8 cellular contexts compared by ENCODE assay signal in the genomic region with DNA sequence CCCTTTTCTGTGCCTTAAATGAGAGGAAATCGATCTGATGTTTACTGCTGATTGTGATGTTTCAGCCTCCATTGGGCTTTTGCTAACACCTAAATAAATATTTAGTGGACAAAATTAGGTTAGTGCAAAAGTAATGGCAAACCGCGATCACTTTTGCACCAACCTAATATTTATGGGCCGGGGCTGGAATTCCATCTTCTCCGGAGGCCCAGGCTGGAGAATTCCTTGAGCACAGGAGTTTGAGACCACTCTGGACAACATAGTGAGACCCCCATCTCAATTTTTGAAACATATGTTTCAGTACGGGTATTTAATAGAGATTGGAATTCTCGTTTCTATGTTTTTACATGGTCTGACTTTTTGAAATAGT. TPM values are rescaled to one million over a fixed set of nuclear protein-coding genes. Genes with fewer than 3 reads are reported as not detected.
A peak's percentile ranks its signal among the peaks of the same experiment; 100 is the strongest.
DNase-seq lines count a peak whose midpoint lies in the region; ATAC-seq and TF ChIP-seq lines count a peak whose summit lies in the region.

No MANE protein-coding gene starts in this region.

- no peaks in the 10 kb centered on the region for H3K27me3 ChIP-seq in BJ (ENCODE audit: control insufficient read depth, insufficient read depth, low read length)
- no peaks in the 10 kb centered on the region for H3K27me3 ChIP-seq in RWPE2 (ENCODE audit: insufficient read depth, poor library complexity, severe bottlenecking)
- H3K27me3 ChIP-seq in neuron (ENCODE audit: insufficient read depth, low read length), result no peaks in the 10 kb centered on the region

- peaks cover 47% of the 10 kb centered on the region for H3K9me3 Mint-ChIP-seq in endothelial cell (ENCODE audit: unreplicated experiment)

- H3K4me1 ChIP-seq in RWPE2 (ENCODE audit: insufficient read depth, poor library complexity, severe bottlenecking) (no peaks in the 10 kb centered on the region), neuron (ENCODE audit: insufficient read depth, low read length) (no peaks in the 10 kb centered on the region)

- CTCF ChIA-PET in BJ (lab: Yijun Ruan, JAX), result no interaction called here

- DNase-seq in BJ (ENCODE audit: low read depth), result no peak
- no peak for DNase-seq in RWPE2 (ENCODE audit: low spot score)
- no peak for DNase-seq in endothelial cell (ENCODE audit: low spot score)
- DNase-seq in activated CD8-positive, alpha-beta memory T cell treated with anti-CD3 and anti-CD28 coated beads for 24 hours, result no peak

- peaks cover 2% of the 10 kb centered on the region for H3K36me3 ChIP-seq in BJ (ENCODE audit: control insufficient read depth, insufficient read depth, low read length)
- H3K36me3 ChIP-seq in RWPE2 (ENCODE audit: low read depth), result peaks cover 9% of the 10 kb centered on the region; the same call in 1 of the 2 replicates
- H3K36me3 ChIP-seq in neuron (ENCODE audit: insufficient read depth, low read length), result peaks cover 44% of the 10 kb centered on the region

- peak overlapping the region; percentile 50 for H3K4me3 ChIP-seq in BJ (ENCODE audit: low read depth, low read length)
- peak overlapping the region; percentile 50 for H3K4me3 ChIP-seq in RWPE2 (ENCODE audit: severe bottlenecking)
- peak overlapping the region; percentile 92 for H3K4me3 ChIP-seq in neuron (ENCODE audit: low read length)

- peaks cover 60% of the 10 kb centered on the region for H3K36me3 Mint-ChIP-seq in endothelial cell (ENCODE audit: low read depth, unreplicated experiment)

- peak overlapping the region; percentile 33 for H2AFZ ChIP-seq in neuron (ENCODE audit: low read depth, low read length)

- H3K4me3 Mint-ChIP-seq in endothelial cell (ENCODE audit: unreplicated experiment), result peak overlapping the region; percentile 83

- H3K27ac ChIP-seq in RWPE2 (ENCODE audit: poor library complexity, severe bottlenecking), result peak overlapping the region; percentile 73

- peak overlapping the region; percentile 94 for H3K27ac Mint-ChIP-seq in endothelial cell (ENCODE audit: unreplicated experiment)

- no peak for TF ChIP-seq CTCF in BJ (IDR thresholded peaks at IDR 0.05; ENCODE audit: insufficient read depth, low read depth, low read length)
- no peak for TF ChIP-seq CTCF in RWPE2 (IDR thresholded peaks at IDR 0.05; ENCODE audit: poor library complexity, severe bottlenecking)
- no peak for TF ChIP-seq CTCF in endothelial cell (IDR thresholded peaks at IDR 0.05; ENCODE audit: unreplicated experiment)

- peaks cover 2% of the 10 kb centered on the region for H3K27me3 Mint-ChIP-seq in endothelial cell (ENCODE audit: unreplicated experiment)

- POLR2A ChIA-PET in BJ (lab: Charles Lee), result no interaction called here

- ATAC-seq in RWPE2 (ENCODE audit: low read depth), result no peak
- ATAC-seq in GM18858 (IDR thresholded peaks at IDR 0.05; ENCODE audit: unreplicated experiment), result no peak
- ATAC-seq in GM21367 (IDR thresholded peaks at IDR 0.05; ENCODE audit: unreplicated experiment), result no peak
- ATAC-seq in GM19395 (IDR thresholded peaks at IDR 0.05; ENCODE audit: unreplicated experiment), result no peak

- no peaks in the 10 kb centered on the region for H3K4me1 Mint-ChIP-seq in endothelial cell (ENCODE audit: unreplicated experiment)

- H3K9me3 ChIP-seq in RWPE2 (ENCODE audit: severe bottlenecking) (peaks cover 11% of the 10 kb centered on the region), neuron (ENCODE audit: low read length) (peaks cover 46% of the 10 kb centered on the region)

RNA-seq across cellular contexts. Expression of gene ZNF880, which starts 0.6 kb away (rescaled TPM):
- polyA plus RNA-seq in BJ (2011; rRNA removed), result 12.9 and 16.1 TPM in 2 replicates
- 11.5 and 11.7 TPM in 2 replicates for polyA minus RNA-seq in BJ (2011; rRNA and poly(A)+ RNA removed)
- total RNA-seq in endothelial cell (ENCODE audit: unreplicated experiment), result 10.3 TPM

RNA-seq across cellular contexts. Expression of gene ZNF528, which starts 27.3 kb away (rescaled TPM):
- polyA plus RNA-seq in BJ (2011; rRNA removed), result 12.1 and 18.3 TPM in 2 replicates
- polyA minus RNA-seq in BJ (2011; rRNA and poly(A)+ RNA removed), result 10.0 and 11.6 TPM in 2 replicates
- total RNA-seq in endothelial cell (ENCODE audit: unreplicated experiment), result 3.9 TPM

RNA-seq across cellular contexts. Expression of gene ZNF610, which starts 34.3 kb away (rescaled TPM):
- polyA plus RNA-seq in BJ (2011; rRNA removed), result 1.4 and 1.7 TPM in 2 replicates
- 2.3 TPM in 2 replicates for polyA minus RNA-seq in BJ (2011; rRNA and poly(A)+ RNA removed)
- 7.5 TPM for total RNA-seq in endothelial cell (ENCODE audit: unreplicated experiment)

RNA-seq across cellular contexts. Expression of gene ZNF534, which starts 58.6 kb away (rescaled TPM):
- 0.05 TPM in 1 of 2 replicates, not detected in the other for polyA plus RNA-seq in BJ (2011; rRNA removed)
- not detected in 2 replicates for polyA minus RNA-seq in BJ (2011; rRNA and poly(A)+ RNA removed)
- total RNA-seq in endothelial cell (ENCODE audit: unreplicated experiment), result not detected
